2 cellular contexts compared by ENCODE assay signal in the genomic region with DNA sequence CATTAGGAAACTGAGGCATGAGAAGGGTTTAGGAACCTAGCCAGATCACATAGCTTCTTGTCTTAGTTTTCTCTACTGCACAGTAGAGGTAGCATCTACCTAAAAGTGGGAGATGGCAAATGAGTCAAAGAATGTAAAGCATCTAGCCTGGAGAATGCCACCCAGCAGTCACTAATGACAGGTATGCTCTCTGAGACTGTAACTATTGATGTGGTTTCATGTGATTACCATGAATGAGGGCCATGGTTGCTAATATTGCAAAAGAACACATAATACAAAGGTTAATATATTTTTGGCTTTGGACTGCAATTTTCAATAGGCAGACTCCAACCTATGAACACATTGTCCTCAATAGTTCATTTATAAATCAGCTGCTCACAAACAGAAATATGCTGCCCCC.
TF ChIP-seq lines count a peak whose summit lies in the region.

No MANE protein-coding gene starts in this region.

TF ChIP-seq in liver, 16 proteins besides CTCF, POLR2A, EP300 and RAD21:
- TF ChIP-seq, protein P1, sequence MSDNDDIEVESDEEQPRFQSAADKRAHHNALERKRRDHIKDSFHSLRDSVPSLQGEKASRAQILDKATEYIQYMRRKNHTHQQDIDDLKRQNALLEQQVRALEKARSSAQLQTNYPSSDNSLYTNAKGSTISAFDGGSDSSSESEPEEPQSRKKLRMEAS (IDR thresholded peaks at IDR 0.05), result no peak
- TF ChIP-seq TAF1 (conservative IDR thresholded peaks at IDR 0.05) (no peak), RXRA (IDR thresholded peaks at IDR 0.05) (peak in 1 of 2 donors; percentile 39), YY1 (IDR thresholded peaks at IDR 0.05) (no peak), JUND (IDR thresholded peaks at IDR 0.05) (no peak), FOXA1 (IDR thresholded peaks at IDR 0.05) (no peak), SP1 (IDR thresholded peaks at IDR 0.05) (peak; percentile 37), NR2F2 (IDR thresholded peaks at IDR 0.05) (no peak), EGR1 (IDR thresholded peaks at IDR 0.05; ENCODE audit: low read depth in 2 of 2) (no peak), HNF4A (conservative IDR thresholded peaks at IDR 0.05) (peak; percentile 62 to 72), FOXA2 (IDR thresholded peaks at IDR 0.05) (no peak), GABPA (IDR thresholded peaks at IDR 0.05 in 1 of 2, conservative IDR thresholded peaks at IDR 0.05 in 1 of 2) (no peak), HNF4G (IDR thresholded peaks at IDR 0.05) (no peak)
- TF ChIP-seq, protein P2, sequence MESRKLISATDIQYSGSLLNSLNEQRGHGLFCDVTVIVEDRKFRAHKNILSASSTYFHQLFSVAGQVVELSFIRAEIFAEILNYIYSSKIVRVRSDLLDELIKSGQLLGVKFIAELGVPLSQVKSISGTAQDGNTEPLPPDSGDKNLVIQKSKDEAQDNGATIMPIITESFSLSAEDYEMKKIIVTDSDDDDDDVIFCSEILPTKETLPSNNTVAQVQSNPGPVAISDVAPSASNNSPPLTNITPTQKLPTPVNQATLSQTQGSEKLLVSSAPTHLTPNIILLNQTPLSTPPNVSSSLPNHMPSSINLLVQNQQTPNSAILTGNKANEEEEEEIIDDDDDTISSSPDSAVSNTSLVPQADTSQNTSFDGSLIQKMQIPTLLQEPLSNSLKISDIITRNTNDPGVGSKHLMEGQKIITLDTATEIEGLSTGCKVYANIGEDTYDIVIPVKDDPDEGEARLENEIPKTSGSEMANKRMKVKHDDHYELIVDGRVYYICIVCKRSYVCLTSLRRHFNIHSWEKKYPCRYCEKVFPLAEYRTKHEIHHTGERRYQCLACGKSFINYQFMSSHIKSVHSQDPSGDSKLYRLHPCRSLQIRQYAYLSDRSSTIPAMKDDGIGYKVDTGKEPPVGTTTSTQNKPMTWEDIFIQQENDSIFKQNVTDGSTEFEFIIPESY (IDR thresholded peaks at IDR 0.05), result no peak
- TF ChIP-seq, protein P3, sequence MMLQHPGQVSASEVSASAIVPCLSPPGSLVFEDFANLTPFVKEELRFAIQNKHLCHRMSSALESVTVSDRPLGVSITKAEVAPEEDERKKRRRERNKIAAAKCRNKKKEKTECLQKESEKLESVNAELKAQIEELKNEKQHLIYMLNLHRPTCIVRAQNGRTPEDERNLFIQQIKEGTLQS (IDR thresholded peaks at IDR 0.05), result no peak
- TF ChIP-seq, protein P4, sequence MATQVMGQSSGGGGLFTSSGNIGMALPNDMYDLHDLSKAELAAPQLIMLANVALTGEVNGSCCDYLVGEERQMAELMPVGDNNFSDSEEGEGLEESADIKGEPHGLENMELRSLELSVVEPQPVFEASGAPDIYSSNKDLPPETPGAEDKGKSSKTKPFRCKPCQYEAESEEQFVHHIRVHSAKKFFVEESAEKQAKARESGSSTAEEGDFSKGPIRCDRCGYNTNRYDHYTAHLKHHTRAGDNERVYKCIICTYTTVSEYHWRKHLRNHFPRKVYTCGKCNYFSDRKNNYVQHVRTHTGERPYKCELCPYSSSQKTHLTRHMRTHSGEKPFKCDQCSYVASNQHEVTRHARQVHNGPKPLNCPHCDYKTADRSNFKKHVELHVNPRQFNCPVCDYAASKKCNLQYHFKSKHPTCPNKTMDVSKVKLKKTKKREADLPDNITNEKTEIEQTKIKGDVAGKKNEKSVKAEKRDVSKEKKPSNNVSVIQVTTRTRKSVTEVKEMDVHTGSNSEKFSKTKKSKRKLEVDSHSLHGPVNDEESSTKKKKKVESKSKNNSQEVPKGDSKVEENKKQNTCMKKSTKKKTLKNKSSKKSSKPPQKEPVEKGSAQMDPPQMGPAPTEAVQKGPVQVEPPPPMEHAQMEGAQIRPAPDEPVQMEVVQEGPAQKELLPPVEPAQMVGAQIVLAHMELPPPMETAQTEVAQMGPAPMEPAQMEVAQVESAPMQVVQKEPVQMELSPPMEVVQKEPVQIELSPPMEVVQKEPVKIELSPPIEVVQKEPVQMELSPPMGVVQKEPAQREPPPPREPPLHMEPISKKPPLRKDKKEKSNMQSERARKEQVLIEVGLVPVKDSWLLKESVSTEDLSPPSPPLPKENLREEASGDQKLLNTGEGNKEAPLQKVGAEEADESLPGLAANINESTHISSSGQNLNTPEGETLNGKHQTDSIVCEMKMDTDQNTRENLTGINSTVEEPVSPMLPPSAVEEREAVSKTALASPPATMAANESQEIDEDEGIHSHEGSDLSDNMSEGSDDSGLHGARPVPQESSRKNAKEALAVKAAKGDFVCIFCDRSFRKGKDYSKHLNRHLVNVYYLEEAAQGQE (IDR thresholded peaks at IDR 0.05), result no peak
TF ChIP-seq in liver: peak in this region for 3.

TF ChIP-seq in HepG2, 621 proteins besides CTCF, POLR2A, EP300 and RAD21:
- no peak for TF ChIP-seq KDM3A (CRISPR knock-in tag; IDR thresholded peaks at IDR 0.05; ENCODE audit: low read depth)
- no peak for TF ChIP-seq ZNF333 (CRISPR knock-in tag; IDR thresholded peaks at IDR 0.05; ENCODE audit: borderline replicate concordance)
- no peak for TF ChIP-seq ZNF3 (CRISPR knock-in tag; IDR thresholded peaks at IDR 0.05)
- TF ChIP-seq SNAPC2 (CRISPR knock-in tag; IDR thresholded peaks at IDR 0.05), result no peak
- no peak for TF ChIP-seq SAFB2 (CRISPR knock-in tag; IDR thresholded peaks at IDR 0.05; ENCODE audit: borderline replicate concordance, low read depth)
- TF ChIP-seq MEIS1 (CRISPR knock-in tag; IDR thresholded peaks at IDR 0.05; ENCODE audit: borderline replicate concordance), result no peak
- TF ChIP-seq ZBTB20 (CRISPR knock-in tag; IDR thresholded peaks at IDR 0.05; ENCODE audit: borderline replicate concordance, low read depth), result no peak
- TF ChIP-seq, protein P5, sequence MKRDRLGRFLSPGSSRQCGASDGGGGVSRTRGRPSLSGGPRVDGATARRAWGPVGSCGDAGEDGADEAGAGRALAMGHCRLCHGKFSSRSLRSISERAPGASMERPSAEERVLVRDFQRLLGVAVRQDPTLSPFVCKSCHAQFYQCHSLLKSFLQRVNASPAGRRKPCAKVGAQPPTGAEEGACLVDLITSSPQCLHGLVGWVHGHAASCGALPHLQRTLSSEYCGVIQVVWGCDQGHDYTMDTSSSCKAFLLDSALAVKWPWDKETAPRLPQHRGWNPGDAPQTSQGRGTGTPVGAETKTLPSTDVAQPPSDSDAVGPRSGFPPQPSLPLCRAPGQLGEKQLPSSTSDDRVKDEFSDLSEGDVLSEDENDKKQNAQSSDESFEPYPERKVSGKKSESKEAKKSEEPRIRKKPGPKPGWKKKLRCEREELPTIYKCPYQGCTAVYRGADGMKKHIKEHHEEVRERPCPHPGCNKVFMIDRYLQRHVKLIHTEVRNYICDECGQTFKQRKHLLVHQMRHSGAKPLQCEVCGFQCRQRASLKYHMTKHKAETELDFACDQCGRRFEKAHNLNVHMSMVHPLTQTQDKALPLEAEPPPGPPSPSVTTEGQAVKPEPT (CRISPR knock-in tag; IDR thresholded peaks at IDR 0.05; ENCODE audit: low read depth), result no peak
- no peak for TF ChIP-seq TCF12 (IDR thresholded peaks at IDR 0.05)
- no peak for TF ChIP-seq TCF12 (CRISPR knock-in tag; IDR thresholded peaks at IDR 0.05)
- TF ChIP-seq, protein P6, sequence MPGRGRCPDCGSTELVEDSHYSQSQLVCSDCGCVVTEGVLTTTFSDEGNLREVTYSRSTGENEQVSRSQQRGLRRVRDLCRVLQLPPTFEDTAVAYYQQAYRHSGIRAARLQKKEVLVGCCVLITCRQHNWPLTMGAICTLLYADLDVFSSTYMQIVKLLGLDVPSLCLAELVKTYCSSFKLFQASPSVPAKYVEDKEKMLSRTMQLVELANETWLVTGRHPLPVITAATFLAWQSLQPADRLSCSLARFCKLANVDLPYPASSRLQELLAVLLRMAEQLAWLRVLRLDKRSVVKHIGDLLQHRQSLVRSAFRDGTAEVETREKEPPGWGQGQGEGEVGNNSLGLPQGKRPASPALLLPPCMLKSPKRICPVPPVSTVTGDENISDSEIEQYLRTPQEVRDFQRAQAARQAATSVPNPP (CRISPR knock-in tag; IDR thresholded peaks at IDR 0.05), result no peak
- TF ChIP-seq, protein P7, sequence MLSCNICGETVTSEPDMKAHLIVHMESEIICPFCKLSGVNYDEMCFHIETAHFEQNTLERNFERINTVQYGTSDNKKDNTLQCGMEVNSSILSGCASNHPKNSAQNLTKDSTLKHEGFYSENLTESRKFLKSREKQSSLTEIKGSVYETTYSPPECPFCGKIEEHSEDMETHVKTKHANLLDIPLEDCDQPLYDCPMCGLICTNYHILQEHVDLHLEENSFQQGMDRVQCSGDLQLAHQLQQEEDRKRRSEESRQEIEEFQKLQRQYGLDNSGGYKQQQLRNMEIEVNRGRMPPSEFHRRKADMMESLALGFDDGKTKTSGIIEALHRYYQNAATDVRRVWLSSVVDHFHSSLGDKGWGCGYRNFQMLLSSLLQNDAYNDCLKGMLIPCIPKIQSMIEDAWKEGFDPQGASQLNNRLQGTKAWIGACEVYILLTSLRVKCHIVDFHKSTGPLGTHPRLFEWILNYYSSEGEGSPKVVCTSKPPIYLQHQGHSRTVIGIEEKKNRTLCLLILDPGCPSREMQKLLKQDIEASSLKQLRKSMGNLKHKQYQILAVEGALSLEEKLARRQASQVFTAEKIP (CRISPR knock-in tag; IDR thresholded peaks at IDR 0.05; ENCODE audit: borderline replicate concordance), result no peak
- no peak for TF ChIP-seq ZNF225 (CRISPR knock-in tag; IDR thresholded peaks at IDR 0.05)
- no peak for TF ChIP-seq ZNF12 (CRISPR knock-in tag; IDR thresholded peaks at IDR 0.05)
- no peak for TF ChIP-seq ZFP1 (CRISPR knock-in tag; IDR thresholded peaks at IDR 0.05)
- no peak for TF ChIP-seq NFYB (CRISPR knock-in tag; IDR thresholded peaks at IDR 0.05)
